In genomic region chr7:44473295-44473694, GRCh38 we compare ENCODE assay signal across 2 cellular contexts.
TF ChIP-seq lines count a peak whose summit lies in the region.

No MANE protein-coding gene starts in this region.

TF ChIP-seq in HCT116, 20 proteins besides CTCF, POLR2A, EP300 and RAD21 (continued from another document):
- TF ChIP-seq ZNF274 (IDR thresholded peaks at IDR 0.05; ENCODE audit: low read depth, low read length): no peak
- no peak for TF ChIP-seq EZH2 (IDR thresholded peaks at IDR 0.05)
- no peak for TF ChIP-seq TCF7L2 (IDR thresholded peaks at IDR 0.05; ENCODE audit: borderline replicate concordance, extremely low read depth, insufficient read depth, insufficient read length)
TF ChIP-seq in HCT116: peak in this region for 0.

TF ChIP-seq in endothelial cell of umbilical vein, 7 proteins besides CTCF, POLR2A, EP300 and RAD21 (continued from another document):
- TF ChIP-seq JUN (IDR thresholded peaks at IDR 0.05; ENCODE audit: borderline replicate concordance, insufficient read depth, insufficient read length, low read depth): no peak
- TF ChIP-seq FOS (IDR thresholded peaks at IDR 0.05; ENCODE audit: borderline replicate concordance, insufficient read depth, low read length): peak; percentile 12
- TF ChIP-seq POLR2AphosphoS5 (IDR thresholded peaks at IDR 0.05; ENCODE audit: insufficient read depth, low read depth, low read length): no peak
- TF ChIP-seq MYC (IDR thresholded peaks at IDR 0.05; ENCODE audit: low read depth, low read length): no peak
- TF ChIP-seq MAX (IDR thresholded peaks at IDR 0.05; ENCODE audit: insufficient read depth, insufficient read length): no peak
- TF ChIP-seq EZH2 (IDR thresholded peaks at IDR 0.05; ENCODE audit: borderline replicate concordance, low read depth, low read length, severe bottlenecking): no peak
